17 cellular contexts compared by ENCODE assay signal in genomic region chr11:126452718-126453117, GRCh38.
A peak's percentile ranks its signal among the peaks of the same experiment; 100 is the strongest.
DNase-seq lines count a peak whose midpoint lies in the region; ATAC-seq, FAIRE-seq and TF ChIP-seq lines count a peak whose summit lies in the region.
"Had no signal": no experiment of that assay in that cellular context is flagged by ENCODE, and none has a peak within 500 bp of the region (broad histone marks: within the 10 kb centered on the region; RNA-seq: fewer than 3 reads in every experiment).

No MANE protein-coding gene starts in this region.

- no peak for TF ChIP-seq EP300 in H1 (IDR thresholded peaks at IDR 0.05; ENCODE audit: borderline replicate concordance in 1 of 2, low read depth in 2 of 2, low read length in 2 of 2)

- H3K79me1 ChIP-seq in H1 (ENCODE audit: low read depth, low read length) (peaks cover 4% of the 10 kb centered on the region), mesendoderm (ENCODE audit: low read length) (no peaks in the 10 kb centered on the region)

- H4K8ac ChIP-seq in H1 (ENCODE audit: extremely low read depth, insufficient read depth, low read length) (peak overlapping the region; percentile 36; the same call in 1 of the 2 replicates), mesendoderm (ENCODE audit: low read depth, low read length) (no peak overlapping the region)

- POLR2A ChIA-PET in H1 (lab: Charles Lee; ENCODE audit: partially characterized antibody): interaction anchor here (1.2 kb wide), 1 partner anchor 27 kb away, joined by 3 read pairs; no protein-coding TSS in a partner anchor

- no peak overlapping the region for H3K4ac ChIP-seq in H1 (replicated peaks; ENCODE audit: insufficient read length, low read depth, low read length)
- H3K4ac ChIP-seq in mesendoderm (ENCODE audit: low read depth, low read length): no peak overlapping the region

- H2BK12ac ChIP-seq in H1 (ENCODE audit: low read depth, low read length): no peak overlapping the region

- CTCF ChIA-PET in H1 (lab: Charles Lee; ENCODE audit: partially characterized antibody): interaction anchor here (0.6 to 3.6 kb wide), 14 partner anchors 9 to 264 kb away, joined by 3 to 25 read pairs (median 3); no protein-coding TSS in a partner anchor

- 84% methylated on average over 11 of the region's 12 CpGs; no CpG with 5 or more reads in 1 of the 2 experiments for WGBS in H1 (ENCODE audit: extremely low coverage in 1 of 2, insufficient coverage in 1 of 2, insufficient read length in 1 of 2, insufficient replicate concordance in 2 of 2, low coverage in 1 of 2, low lambda C conversion rate in 2 of 2, missing lambda C conversion rate in 1 of 2), 2 experiments
- WGBS in mesendoderm (ENCODE audit: extremely low coverage, insufficient coverage, low lambda C conversion rate): no CpG with 5 or more reads among the region's 12 CpGs

- no peak overlapping the region for H2BK120ac ChIP-seq in H1 (replicated peaks; ENCODE audit: low read depth, low read length)
- H2BK120ac ChIP-seq in mesendoderm (ENCODE audit: low read depth, low read length): no peak overlapping the region

- no peak overlapping the region for H3K27ac ChIP-seq in H1 (ENCODE audit: low read depth, low read length)
- H3K27ac ChIP-seq in mesendoderm (ENCODE audit: low read depth, low read length): no peak overlapping the region
- H3K27ac ChIP-seq: Peyer's patch had no signal

- H2BK15ac ChIP-seq in H1 (ENCODE audit: low read length) (no peak overlapping the region), mesendoderm (replicated peaks; ENCODE audit: low read depth) (no peak overlapping the region)

- no peaks in the 10 kb centered on the region; a peak in 1 of 8 replicates for H3K36me3 ChIP-seq in H1 (ENCODE audit: control insufficient read depth in 2 of 4, insufficient read depth in 4 of 4, low read length in 3 of 4)
- H3K36me3 ChIP-seq in mesendoderm (ENCODE audit: control insufficient read depth, insufficient read depth, low read length): no peaks in the 10 kb centered on the region
- H3K36me3 ChIP-seq: Peyer's patch had no signal

- H3K79me2 ChIP-seq in H1 (ENCODE audit: control insufficient read depth in 1 of 2, insufficient read depth in 2 of 2, low read length in 2 of 2) (no peaks in the 10 kb centered on the region), mesendoderm (ENCODE audit: control insufficient read depth, insufficient read depth, low read length) (no peaks in the 10 kb centered on the region)

- peaks cover 18% of the 10 kb centered on the region for H3K23me2 ChIP-seq in H1 (ENCODE audit: low read depth, low read length)

- H3K9ac ChIP-seq in H1 (replicated peaks in 1 of 4; ENCODE audit: extremely low read depth in 1 of 4, low read depth in 3 of 4, low read length in 3 of 4) (no peak overlapping the region), mesendoderm (ENCODE audit: low read length) (no peak overlapping the region)
- H3K9ac ChIP-seq: SK-N-SH had no signal

- intact Hi-C loops in left ventricle myocardium superior (cut with micrococcal nuclease) (no loop called here), Right ventricle myocardium superior (cut with DNase I) (no loop called here)

- H4K5ac ChIP-seq in H1 (ENCODE audit: insufficient read length, low read depth, low read length) (no peak overlapping the region), mesendoderm (ENCODE audit: low read length) (no peak overlapping the region)

- TF ChIP-seq POLR2A in H1 (IDR thresholded peaks at IDR 0.05; ENCODE audit: control extremely low read depth in 1 of 2, low read depth in 2 of 2, low read length in 2 of 2): no peak

- ATAC-seq in left ventricle myocardium superior: peak; percentile 68
- no peak for ATAC-seq in Right ventricle myocardium superior (ENCODE audit: poor library complexity)
- no peak for ATAC-seq in GM18502 (IDR thresholded peaks at IDR 0.05; ENCODE audit: poor library complexity, unreplicated experiment)
- no peak for ATAC-seq in GM21447 (IDR thresholded peaks at IDR 0.05; ENCODE audit: unreplicated experiment)

- H2BK5ac ChIP-seq in H1 (ENCODE audit: low read depth, low read length): no peak overlapping the region
- no peak overlapping the region for H2BK5ac ChIP-seq in mesendoderm (ENCODE audit: low read length)

- H4K20me1 ChIP-seq in H1 (replicated peaks in 1 of 2; ENCODE audit: control insufficient read depth in 1 of 2, insufficient read depth in 2 of 2, low read length in 2 of 2): peaks cover 0 to 16% of the 10 kb centered on the region in 2 experiments

- H3K9me3 ChIP-seq in H1 (ENCODE audit: insufficient read depth in 2 of 2, low read depth in 1 of 2, low read length in 1 of 2): peaks cover 7 to 12% of the 10 kb centered on the region in 2 experiments; a peak in 3 of 4 replicates
- H3K9me3 ChIP-seq: Peyer's patch, SK-N-SH had no signal

- TF ChIP-seq RAD21 in H1 (IDR thresholded peaks at IDR 0.05 in 1 of 2, conservative IDR thresholded peaks at IDR 0.05 in 1 of 2; ENCODE audit: low read depth in 2 of 2, low read length in 2 of 2): no peak

- H3K4me3 ChIP-seq in H1 (ENCODE audit: extremely low read depth in 1 of 4, insufficient read depth in 2 of 4, low read depth in 3 of 4, low read length in 4 of 4) (no peak overlapping the region), mesendoderm (ENCODE audit: low read length) (no peak overlapping the region)
- H3K4me3 ChIP-seq: Peyer's patch had no signal

- H4K91ac ChIP-seq in H1 (replicated peaks; ENCODE audit: insufficient read length, low read length): no peak overlapping the region

- no peak overlapping the region for H3K14ac ChIP-seq in H1 (ENCODE audit: insufficient read length)

- H2BK20ac ChIP-seq in H1 (ENCODE audit: low read length): no peak overlapping the region

- H3K4me1 ChIP-seq in H1 (replicated peaks in 1 of 4; ENCODE audit: control insufficient read depth in 3 of 4, insufficient read depth in 4 of 4, low read length in 3 of 4): peaks cover 0 to 6% (median 0%) of the 10 kb centered on the region in 4 experiments; a peak in 1 of 7 replicates
- no peaks in the 10 kb centered on the region for H3K4me1 ChIP-seq in mesendoderm (ENCODE audit: control insufficient read depth, low read depth, low read length)
- H3K4me1 ChIP-seq: Peyer's patch had no signal

- no peak overlapping the region for H3K23ac ChIP-seq in H1 (ENCODE audit: insufficient read length)
- H3K23ac ChIP-seq in mesendoderm (ENCODE audit: low read length): no peak overlapping the region

- H3K4me2 ChIP-seq in H1 (ENCODE audit: insufficient read depth in 1 of 2, low read depth in 2 of 2, low read length in 2 of 2) (no peak overlapping the region), mesendoderm (ENCODE audit: low read length) (no peak overlapping the region)
- H3K4me2 ChIP-seq: SK-N-SH had no signal

- no peak for FAIRE-seq in H1 (lab: Jason Lieb, UNC)
- FAIRE-seq: A204.1, GM12891 had no signal

- H3K18ac ChIP-seq in H1 (ENCODE audit: extremely low read depth, low read length): 0 out of 2 replicates have a peak overlapping the region, but pooled peaks have one; percentile 43
- H3K18ac ChIP-seq in mesendoderm (ENCODE audit: low read length): no peak overlapping the region

- no peaks in the 10 kb centered on the region for H3K27me3 ChIP-seq in H1 (replicated peaks in 1 of 4; ENCODE audit: control insufficient read depth in 3 of 4, extremely low read depth in 1 of 4, insufficient read depth in 3 of 4, low read length in 3 of 4)
- H3K27me3 ChIP-seq in mesendoderm (ENCODE audit: insufficient read depth, low read length, poor library complexity): no peaks in the 10 kb centered on the region
- H3K27me3 ChIP-seq: Peyer's patch had no signal

- H2AK5ac ChIP-seq in H1 (ENCODE audit: low read depth, low read length): no peak overlapping the region
- H2AK5ac ChIP-seq in mesendoderm (ENCODE audit: low read length): no peak overlapping the region

- H2AFZ ChIP-seq in H1 (ENCODE audit: low read length): no peak overlapping the region

- H3K56ac ChIP-seq in H1 (replicated peaks; ENCODE audit: insufficient read length, low read depth, low read length): no peak overlapping the region
- peak overlapping the region; percentile 6 for H3K56ac ChIP-seq in mesendoderm (ENCODE audit: low read length)

- TF ChIP-seq CTCF in H1 (IDR thresholded peaks at IDR 0.05; ENCODE audit: control extremely low read depth in 1 of 3, insufficient read depth in 1 of 3, low read depth in 1 of 3, low read length in 3 of 3): no peak

- peak; percentile 49 for DNase-seq in left ventricle myocardium superior
- no peak for DNase-seq in Right ventricle myocardium superior
- no peak for DNase-seq in H1 (ENCODE audit: low read depth in 1 of 2, low spot score in 2 of 2)
- no peak for DNase-seq in mesendoderm
- no peak for DNase-seq in NCI-H187 (lab: John Stamatoyannopoulos, UW)
- DNase-seq: C1 segment of cervical spinal cord, GF-D8, HCEC 1CT, NCI-H1930, NCI-H748 treated with DMSO at 0.1 percent for 48 hours, Peyer's patch, SHP77 had no signal

TF ChIP-seq in H1, 55 proteins besides CTCF, POLR2A, EP300 and RAD21:
- no peak for TF ChIP-seq RNF2 (IDR thresholded peaks at IDR 0.05; ENCODE audit: borderline replicate concordance, low read depth, low read length, missing control alignments, poor library complexity, severe bottlenecking)
- TF ChIP-seq PHF8 (conservative IDR thresholded peaks at IDR 0.05; ENCODE audit: low read depth, low read length): no peak
- TF ChIP-seq EZH2 (IDR thresholded peaks at IDR 0.05; ENCODE audit: low read depth, low read length, severe bottlenecking): no peak
- TF ChIP-seq NANOG (IDR thresholded peaks at IDR 0.05; ENCODE audit: insufficient read depth, low read depth, low read length, poor library complexity, severe bottlenecking): no peak
- no peak for TF ChIP-seq KDM1A (IDR thresholded peaks at IDR 0.05; ENCODE audit: borderline replicate concordance, low read length)
- no peak for TF ChIP-seq ZNF274 (IDR thresholded peaks at IDR 0.05; ENCODE audit: borderline replicate concordance, extremely low read depth, low read length)
- no peak for TF ChIP-seq BACH1 (IDR thresholded peaks at IDR 0.05; ENCODE audit: low read length)
- no peak for TF ChIP-seq TAF1 (IDR thresholded peaks at IDR 0.05; ENCODE audit: low read depth, low read length)
- no peak for TF ChIP-seq JUND (IDR thresholded peaks at IDR 0.05; ENCODE audit: low read length)
- TF ChIP-seq CTBP2 (IDR thresholded peaks at IDR 0.05; ENCODE audit: borderline replicate concordance, insufficient read depth, insufficient read length, low read length): no peak
- no peak for TF ChIP-seq CEBPB (IDR thresholded peaks at IDR 0.05; ENCODE audit: low read depth, low read length)
- TF ChIP-seq MAFK (IDR thresholded peaks at IDR 0.05; ENCODE audit: low read depth, low read length): no peak
- TF ChIP-seq MAX (IDR thresholded peaks at IDR 0.05): no peak
- no peak for TF ChIP-seq YY1 (IDR thresholded peaks at IDR 0.05; ENCODE audit: low read depth, low read length)
TF ChIP-seq in H1: peak in this region for 0.
